7 cellular contexts compared by ENCODE assay signal in the genomic region with DNA sequence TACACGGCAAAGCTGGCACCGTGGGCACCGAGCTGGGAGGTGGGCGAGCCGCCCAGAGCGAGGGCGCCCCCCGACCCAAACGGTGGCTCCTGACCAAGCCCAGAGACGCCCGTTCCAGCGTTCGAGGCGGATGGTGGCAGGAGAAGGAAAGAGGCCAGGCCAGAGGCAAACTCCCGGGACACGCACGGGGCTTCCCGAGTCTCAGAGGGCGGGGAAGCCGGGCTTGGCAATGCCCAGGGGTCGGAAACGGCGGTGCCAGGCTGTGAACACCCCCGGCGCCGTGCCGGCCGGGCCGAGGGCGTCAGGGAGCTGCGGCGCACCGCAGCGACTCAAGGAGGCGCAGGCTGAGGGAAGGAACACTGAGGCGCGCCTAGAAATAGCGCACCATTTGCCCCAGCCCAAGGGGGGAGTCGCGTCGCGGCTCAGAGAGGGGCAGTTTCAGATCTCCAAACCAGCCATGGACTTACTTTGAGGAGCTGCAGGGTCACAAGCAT. TPM values are rescaled to one million over a fixed set of nuclear protein-coding genes. Genes with fewer than 3 reads are reported as not detected.
DNase-seq lines count a peak whose midpoint lies in the region; ATAC-seq, FAIRE-seq and TF ChIP-seq lines count a peak whose summit lies in the region.

No MANE protein-coding gene starts in this region.

- H3K9ac ChIP-seq in KMS-11 (peak overlapping the region; percentile 64; the same call in 1 of the 2 replicates), astrocyte (ENCODE audit: low read length) (peak overlapping the region; percentile 90), stomach smooth muscle (ENCODE audit: low read length in 2 of 2) (peak overlapping the region; percentile 72 to 79)

- no peaks in the 10 kb centered on the region for H3K36me3 Mint-ChIP-seq in astrocyte (ENCODE audit: low read depth, unreplicated experiment)

- no peak for FAIRE-seq in astrocyte (lab: Jason Lieb, UNC)

- no peaks in the 10 kb centered on the region for H3K27me3 Mint-ChIP-seq in astrocyte (ENCODE audit: low read depth, unreplicated experiment)

- H3K4me2 ChIP-seq in KMS-11, result peak overlapping the region; percentile 87
- peak overlapping the region; percentile 97 for H3K4me2 ChIP-seq in astrocyte (ENCODE audit: low read length)

- no peaks in the 10 kb centered on the region for H3K9me3 Mint-ChIP-seq in astrocyte (ENCODE audit: unreplicated experiment)

- H3K27ac ChIP-seq in KMS-11 (peak overlapping the region; percentile 61), astrocyte (ENCODE audit: low read depth, low read length) (peak overlapping the region; percentile 80), stomach smooth muscle (ENCODE audit: low read length) (peak overlapping the region; percentile 58)

- peak; percentile 47 for ATAC-seq in GM21576 (IDR thresholded peaks at IDR 0.05; ENCODE audit: unreplicated experiment)

- H4K20me1 ChIP-seq in KMS-11 (ENCODE audit: insufficient read depth), result no peaks in the 10 kb centered on the region
- H4K20me1 ChIP-seq in astrocyte (ENCODE audit: insufficient read depth, low read length), result peaks cover 51% of the 10 kb centered on the region

- H3K36me3 ChIP-seq in KMS-11 (ENCODE audit: insufficient read depth), result no peaks in the 10 kb centered on the region
- H3K36me3 ChIP-seq in astrocyte (ENCODE audit: insufficient read depth, low read length), result no peaks in the 10 kb centered on the region
- H3K36me3 ChIP-seq in kidney epithelial cell (ENCODE audit: control insufficient read depth, insufficient read depth, low read length), result no peaks in the 10 kb centered on the region
- no peaks in the 10 kb centered on the region for H3K36me3 ChIP-seq in stomach smooth muscle (ENCODE audit: control insufficient read depth in 2 of 2, insufficient read depth in 2 of 2, low read length in 2 of 2)

- no peaks in the 10 kb centered on the region for H3K9me3 ChIP-seq in astrocyte (ENCODE audit: insufficient read depth, low read depth, low read length)
- no peaks in the 10 kb centered on the region for H3K9me3 ChIP-seq in stomach smooth muscle (ENCODE audit: control insufficient read depth in 2 of 2, low read length in 2 of 2)

- H3K27ac Mint-ChIP-seq in astrocyte (ENCODE audit: unreplicated experiment), result peak overlapping the region; percentile 91

- H3K4me3 ChIP-seq in GM12875 (ENCODE audit: low read depth, low read length), result peak overlapping the region; percentile 64
- no peak overlapping the region for H3K4me3 ChIP-seq in KMS-11 (IDR thresholded peaks at IDR 0.05; ENCODE audit: insufficient read depth, low read depth, low read length)
- peak overlapping the region; percentile 91 for H3K4me3 ChIP-seq in astrocyte (ENCODE audit: insufficient read depth, low read depth, low read length)
- H3K4me3 ChIP-seq in kidney epithelial cell (ENCODE audit: low read depth, low read length), result peak overlapping the region; percentile 71
- peak overlapping the region; percentile 68 to 87 for H3K4me3 ChIP-seq in stomach smooth muscle (ENCODE audit: low read length in 2 of 2)

- no peaks in the 10 kb centered on the region for H3K27me3 ChIP-seq in KMS-11 (ENCODE audit: insufficient read depth, low read depth)
- H3K27me3 ChIP-seq in astrocyte (ENCODE audit: insufficient read depth, low read length), result no peaks in the 10 kb centered on the region
- H3K27me3 ChIP-seq in kidney epithelial cell (ENCODE audit: control insufficient read depth, insufficient read depth, low read length), result no peaks in the 10 kb centered on the region
- peaks cover 3 to 32% of the 10 kb centered on the region in 2 donors for H3K27me3 ChIP-seq in stomach smooth muscle (ENCODE audit: control insufficient read depth in 1 of 2, insufficient read depth in 2 of 2, low read length in 2 of 2)

- H2AFZ ChIP-seq in KMS-11 (ENCODE audit: low read depth) (peak overlapping the region; percentile 90), astrocyte (ENCODE audit: low read depth, low read length) (peak overlapping the region; percentile 43)

- H3K79me2 ChIP-seq in KMS-11 (ENCODE audit: insufficient read depth, low read depth), result no peaks in the 10 kb centered on the region
- peaks cover 75% of the 10 kb centered on the region for H3K79me2 ChIP-seq in astrocyte (ENCODE audit: insufficient read depth, low read length)

- peak overlapping the region; percentile 96 for H3K4me3 Mint-ChIP-seq in astrocyte (ENCODE audit: unreplicated experiment)

- TF ChIP-seq CTCF in GM12875 (IDR thresholded peaks at IDR 0.05; ENCODE audit: borderline replicate concordance, insufficient read depth, low read depth, low read length) (no peak), KMS-11 (conservative IDR thresholded peaks at IDR 0.05; ENCODE audit: low read depth, low read length) (no peak), astrocyte (IDR thresholded peaks at IDR 0.05; ENCODE audit: insufficient read depth, low read depth, low read length) (no peak), kidney epithelial cell (IDR thresholded peaks at IDR 0.05; ENCODE audit: insufficient read depth, low read length, poor library complexity, severe bottlenecking) (no peak)

- H3K4me1 Mint-ChIP-seq in astrocyte (ENCODE audit: low read depth, unreplicated experiment), result peaks cover 53% of the 10 kb centered on the region

- DNase-seq in astrocyte (ENCODE audit: low read depth) (no peak), kidney epithelial cell (ENCODE audit: low read depth) (no peak), NCI-H2081 (lab: John Stamatoyannopoulos, UW) (no peak)

- H3K4me1 ChIP-seq in KMS-11 (ENCODE audit: low read depth, poor library complexity, severe bottlenecking) (peaks cover 3% of the 10 kb centered on the region), astrocyte (ENCODE audit: insufficient read depth, low read length) (peaks cover 61% of the 10 kb centered on the region), stomach smooth muscle (ENCODE audit: control insufficient read depth, insufficient read depth, low read length) (peaks cover 29% of the 10 kb centered on the region)

RNA-seq across cellular contexts. Expression of a gene that starts 0.4 kb away (rescaled TPM):
- total RNA-seq in astrocyte (19.4 and 23.4 TPM in 2 replicates), kidney epithelial cell (34.7 and 36.9 TPM in 2 replicates)
